Comparison of ENCODE assay signal across 1 cellular context in genomic region chr3:9947025-9947995, GRCh38.
TF ChIP-seq lines count a peak whose summit lies in the region.

No MANE protein-coding gene starts in this region.

TF ChIP-seq in HepG2, 621 proteins besides CTCF, POLR2A, EP300 and RAD21 (continued from another document and continues in another):
- TF ChIP-seq ZNF276 (CRISPR knock-in tag; IDR thresholded peaks at IDR 0.05; ENCODE audit: low read depth) (no peak; the same call in 1 of the 2 replicates), FOXP1 (IDR thresholded peaks at IDR 0.05) (no peak), FOXP1 (CRISPR knock-in tag; IDR thresholded peaks at IDR 0.05) (no peak), IKZF1 (IDR thresholded peaks at IDR 0.05) (no peak), AGO2 (optimal IDR thresholded peaks at IDR 0.05; ENCODE audit: low read depth, low read length) (peak; percentile 54), IKZF4 (CRISPR knock-in tag; IDR thresholded peaks at IDR 0.05; ENCODE audit: borderline replicate concordance, low read depth, not compliant biosample characterization) (peak; percentile 94), ZNF740 (CRISPR knock-in tag; IDR thresholded peaks at IDR 0.05) (peak; percentile 56; the same call in 1 of the 2 replicates), SRF (IDR thresholded peaks at IDR 0.05; ENCODE audit: low read depth, low read length) (no peak), FOXA1 (IDR thresholded peaks at IDR 0.05) (no peak), FOXA1 (CRISPR knock-in tag; IDR thresholded peaks at IDR 0.05) (peak; percentile 51), ZSCAN22 (CRISPR knock-in tag; IDR thresholded peaks at IDR 0.05) (0 out of 2 replicates have a peak, but pooled peaks have one; percentile 49), HNF4A (CRISPR knock-in tag; IDR thresholded peaks at IDR 0.05) (no peak; the same call in 1 of the 2 replicates), FOXJ3 (CRISPR knock-in tag; IDR thresholded peaks at IDR 0.05; ENCODE audit: borderline replicate concordance) (peak; percentile 68), JUNB (CRISPR knock-in tag; IDR thresholded peaks at IDR 0.05; ENCODE audit: borderline replicate concordance) (no peak), ZNF549 (CRISPR knock-in tag; IDR thresholded peaks at IDR 0.05) (0 out of 2 replicates have a peak, but pooled peaks have one; percentile 10), ZBTB14 (CRISPR knock-in tag; IDR thresholded peaks at IDR 0.05) (peak; percentile 66), ZNF552 (CRISPR knock-in tag; IDR thresholded peaks at IDR 0.05; ENCODE audit: borderline replicate concordance) (peak; percentile 88; the same call in 1 of the 2 replicates), ZNF597 (CRISPR knock-in tag; IDR thresholded peaks at IDR 0.05) (no peak; the same call in 1 of the 2 replicates), ZSCAN21 (CRISPR knock-in tag; IDR thresholded peaks at IDR 0.05; ENCODE audit: borderline replicate concordance) (peak; percentile 84; the same call in 1 of the 2 replicates), SOX6 (IDR thresholded peaks at IDR 0.05) (no peak), SOX6 (CRISPR knock-in tag; IDR thresholded peaks at IDR 0.05) (peak; percentile 57), PPARG (CRISPR knock-in tag; conservative IDR thresholded peaks at IDR 0.05) (no peak), GATAD1 (CRISPR knock-in tag; IDR thresholded peaks at IDR 0.05) (peak; percentile 80), MATR3 (CRISPR knock-in tag; IDR thresholded peaks at IDR 0.05) (no peak), ZNF570 (CRISPR knock-in tag; IDR thresholded peaks at IDR 0.05; ENCODE audit: borderline replicate concordance) (no peak), RFX5 (IDR thresholded peaks at IDR 0.05; ENCODE audit: low read depth, low read length) (no peak), NAIF1 (CRISPR knock-in tag; IDR thresholded peaks at IDR 0.05; ENCODE audit: borderline replicate concordance) (peak; percentile 47; the same call in 1 of the 2 replicates), KLF11 (CRISPR knock-in tag; IDR thresholded peaks at IDR 0.05) (no peak), CREM (IDR thresholded peaks at IDR 0.05) (no peak), CREM (CRISPR knock-in tag; IDR thresholded peaks at IDR 0.05) (no peak), ZNF790 (CRISPR knock-in tag; IDR thresholded peaks at IDR 0.05; ENCODE audit: borderline replicate concordance) (no peak), ZNF816 (CRISPR knock-in tag; IDR thresholded peaks at IDR 0.05; ENCODE audit: borderline replicate concordance) (no peak; the same call in 1 of the 2 replicates), NR3C1 (CRISPR knock-in tag; IDR thresholded peaks at IDR 0.05) (no peak), BCLAF1 (IDR thresholded peaks at IDR 0.05) (no peak), ZNF558 (CRISPR knock-in tag; IDR thresholded peaks at IDR 0.05; ENCODE audit: borderline replicate concordance) (no peak; the same call in 1 of the 2 replicates), ZIK1 (CRISPR knock-in tag; IDR thresholded peaks at IDR 0.05; ENCODE audit: borderline replicate concordance, low read depth) (no peak; the same call in 1 of the 2 replicates), HNF1A (IDR thresholded peaks at IDR 0.05; ENCODE audit: low read depth) (no peak), HNF1A (CRISPR knock-in tag; IDR thresholded peaks at IDR 0.05; ENCODE audit: borderline replicate concordance) (peak; percentile 57; the same call in 1 of the 2 replicates)
- TF ChIP-seq, protein P1, sequence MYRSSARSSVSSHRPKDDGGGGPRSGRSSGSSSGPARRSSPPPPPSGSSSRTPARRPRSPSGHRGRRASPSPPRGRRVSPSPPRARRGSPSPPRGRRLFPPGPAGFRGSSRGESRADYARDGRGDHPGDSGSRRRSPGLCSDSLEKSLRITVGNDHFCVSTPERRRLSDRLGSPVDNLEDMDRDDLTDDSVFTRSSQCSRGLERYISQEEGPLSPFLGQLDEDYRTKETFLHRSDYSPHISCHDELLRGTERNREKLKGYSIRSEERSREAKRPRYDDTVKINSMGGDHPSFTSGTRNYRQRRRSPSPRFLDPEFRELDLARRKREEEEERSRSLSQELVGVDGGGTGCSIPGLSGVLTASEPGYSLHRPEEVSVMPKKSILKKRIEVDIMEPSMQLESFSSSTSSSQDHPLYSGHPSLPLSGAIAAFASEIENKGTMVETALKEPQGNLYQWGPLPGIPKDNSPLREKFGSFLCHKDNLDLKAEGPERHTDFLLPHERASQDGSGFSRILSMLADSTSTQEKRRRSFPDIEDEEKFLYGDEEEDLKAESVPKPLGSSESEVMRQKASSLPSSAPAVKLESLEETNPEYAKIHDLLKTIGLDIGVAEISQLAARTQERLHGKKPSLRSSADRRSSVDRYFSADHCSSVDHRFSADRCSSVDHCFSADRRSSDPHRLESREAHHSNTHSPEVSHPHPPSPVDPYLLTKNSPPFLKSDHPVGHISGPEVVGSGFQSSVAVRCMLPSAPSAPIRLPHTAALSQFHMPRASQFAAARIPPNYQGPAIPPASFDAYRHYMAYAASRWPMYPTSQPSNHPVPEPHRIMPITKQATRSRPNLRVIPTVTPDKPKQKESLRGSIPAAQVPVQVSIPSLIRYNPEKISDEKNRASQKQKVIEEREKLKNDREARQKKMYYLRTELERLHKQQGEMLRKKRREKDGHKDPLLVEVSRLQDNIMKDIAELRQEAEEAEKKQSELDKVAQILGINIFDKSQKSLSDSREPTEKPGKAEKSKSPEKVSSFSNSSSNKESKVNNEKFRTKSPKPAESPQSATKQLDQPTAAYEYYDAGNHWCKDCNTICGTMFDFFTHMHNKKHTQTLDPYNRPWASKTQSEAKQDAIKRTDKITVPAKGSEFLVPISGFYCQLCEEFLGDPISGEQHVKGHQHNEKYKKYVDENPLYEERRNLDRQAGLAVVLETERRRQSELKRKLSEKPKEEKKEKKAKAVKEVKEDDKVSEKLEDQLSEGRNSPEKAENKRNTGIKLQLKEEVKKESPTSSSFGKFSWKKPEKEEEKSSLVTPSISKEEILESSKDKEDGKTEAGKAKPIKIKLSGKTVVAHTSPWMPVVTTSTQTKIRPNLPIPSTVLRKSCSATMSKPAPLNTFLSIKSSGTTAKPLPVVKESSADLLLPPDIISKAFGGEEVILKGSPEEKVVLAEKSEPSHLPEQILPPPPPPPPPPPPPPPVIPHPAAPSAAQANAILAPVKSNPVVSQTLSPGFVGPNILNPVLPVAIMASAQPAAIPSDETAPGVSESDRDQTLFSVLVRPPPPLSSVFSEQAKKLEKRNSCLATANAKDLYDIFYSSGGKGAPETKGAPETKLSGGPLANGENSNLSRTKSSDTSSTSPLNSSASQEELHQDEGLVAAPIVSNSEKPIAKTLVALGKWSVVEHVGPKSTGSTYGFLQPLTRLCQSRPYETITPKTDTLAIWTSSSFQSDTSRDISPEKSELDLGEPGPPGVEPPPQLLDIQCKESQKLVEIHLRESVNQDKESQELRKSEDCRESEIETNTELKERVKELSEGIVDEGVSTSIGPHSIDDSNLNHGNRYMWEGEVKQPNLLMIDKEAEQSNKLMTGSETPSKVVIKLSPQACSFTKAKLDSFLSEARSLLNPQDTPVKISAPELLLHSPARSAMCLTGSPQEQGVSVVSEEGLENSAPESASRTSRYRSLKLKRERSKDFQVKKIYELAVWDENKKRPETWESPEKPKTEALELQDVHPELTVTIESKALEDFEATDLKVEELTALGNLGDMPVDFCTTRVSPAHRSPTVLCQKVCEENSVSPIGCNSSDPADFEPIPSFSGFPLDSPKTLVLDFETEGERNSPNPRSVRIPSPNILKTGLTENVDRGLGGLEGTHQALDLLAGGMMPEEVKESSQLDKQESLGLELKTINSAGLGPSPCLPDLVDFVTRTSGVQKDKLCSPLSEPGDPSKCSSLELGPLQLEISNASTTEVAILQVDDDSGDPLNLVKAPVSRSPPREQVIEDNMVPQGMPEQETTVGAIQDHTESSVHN (CRISPR knock-in tag; IDR thresholded peaks at IDR 0.05), result peak; percentile 87
- TF ChIP-seq, protein P2, sequence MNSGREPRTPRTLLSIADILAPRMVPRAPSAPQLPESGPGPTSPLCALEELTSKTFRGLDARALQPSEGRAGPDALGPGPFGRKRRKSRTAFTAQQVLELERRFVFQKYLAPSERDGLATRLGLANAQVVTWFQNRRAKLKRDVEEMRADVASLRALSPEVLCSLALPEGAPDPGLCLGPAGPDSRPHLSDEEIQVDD (CRISPR knock-in tag; IDR thresholded peaks at IDR 0.05; ENCODE audit: borderline replicate concordance), result no peak
- TF ChIP-seq, protein P3, sequence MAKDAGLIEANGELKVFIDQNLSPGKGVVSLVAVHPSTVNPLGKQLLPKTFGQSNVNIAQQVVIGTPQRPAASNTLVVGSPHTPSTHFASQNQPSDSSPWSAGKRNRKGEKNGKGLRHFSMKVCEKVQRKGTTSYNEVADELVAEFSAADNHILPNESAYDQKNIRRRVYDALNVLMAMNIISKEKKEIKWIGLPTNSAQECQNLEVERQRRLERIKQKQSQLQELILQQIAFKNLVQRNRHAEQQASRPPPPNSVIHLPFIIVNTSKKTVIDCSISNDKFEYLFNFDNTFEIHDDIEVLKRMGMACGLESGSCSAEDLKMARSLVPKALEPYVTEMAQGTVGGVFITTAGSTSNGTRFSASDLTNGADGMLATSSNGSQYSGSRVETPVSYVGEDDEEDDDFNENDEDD (CRISPR knock-in tag; IDR thresholded peaks at IDR 0.05; ENCODE audit: borderline replicate concordance), result peak; percentile 80
